In the genomic region with DNA sequence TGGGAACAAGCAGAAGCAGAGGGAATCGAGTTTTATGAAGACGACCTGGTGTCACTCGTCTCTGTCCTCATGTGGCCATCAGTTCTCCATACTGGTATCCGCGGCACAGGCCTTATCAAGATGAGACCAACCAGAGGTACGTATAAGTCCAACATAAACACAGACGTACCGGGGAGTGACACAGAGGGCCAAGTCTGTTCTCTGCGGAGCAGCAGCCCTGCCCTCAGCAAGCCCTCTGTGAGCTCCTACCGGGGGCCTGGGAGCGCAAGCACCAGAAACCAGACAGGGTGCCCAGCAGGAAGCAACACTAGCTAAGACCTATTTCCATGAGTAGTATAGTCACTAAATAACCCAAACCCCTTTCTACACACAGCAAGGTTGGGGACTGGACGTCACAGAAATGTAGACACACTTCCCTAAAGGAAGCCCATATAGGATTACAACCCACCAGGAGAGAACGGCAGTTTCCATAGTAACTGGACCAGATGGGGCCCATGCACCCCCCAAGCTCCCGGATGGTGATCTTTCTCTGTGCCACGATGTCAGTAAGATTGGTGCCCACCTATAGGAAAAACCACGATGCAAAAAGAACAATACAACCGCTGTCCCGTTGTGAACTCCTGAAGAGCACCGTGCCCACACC, we compare ENCODE assay signal across 8 cellular contexts. TPM values are rescaled to one million over a fixed set of nuclear protein-coding genes. Genes with fewer than 3 reads are reported as not detected.
DNase-seq lines count a peak whose midpoint lies in the region; ATAC-seq, FAIRE-seq and TF ChIP-seq lines count a peak whose summit lies in the region.

No MANE protein-coding gene starts in this region.

- no peaks in the 10 kb centered on the region for H3K9me3 ChIP-seq in thoracic aorta

- CTCF ChIA-PET in activated CD8-positive, alpha-beta memory T cell treated with anti-CD3 and anti-CD28 coated beads, Interleukin-2, amount 10 ng/mL, durations not matched to agents 7 days and 5 days (lab: Charles Lee) = interaction anchor here (1.2 to 2.3 kb wide), 6 partner anchors 15 to 31 kb away, joined by 3 to 10 read pairs (median 7); partner anchors contain the start of genes CCDC137, MRPL12 and OXLD1
- CTCF ChIA-PET in activated CD4-positive, alpha-beta memory T cell treated with anti-CD3 and anti-CD28 coated beads, Interleukin-2, amount 10 ng/mL, durations not matched to agents 7 days and 5 days (lab: Charles Lee) = interaction anchor here (1.0 to 4.2 kb wide), 5 partner anchors 15 to 81 kb away, joined by 3 to 42 read pairs (median 6); partner anchors contain the start of genes CCDC137, MRPL12 and OXLD1

- peak overlapping the region; percentile 93 for H3K4me3 ChIP-seq in thoracic aorta

- no peaks in the 10 kb centered on the region for H3K27me3 Mint-ChIP-seq in activated CD8-positive, alpha-beta memory T cell treated with anti-CD3 and anti-CD28 coated beads, Interleukin-2, amount 10 ng/mL, durations not matched to agents 7 days and 5 days
- H3K27me3 Mint-ChIP-seq in activated CD4-positive, alpha-beta memory T cell treated with anti-CD3 and anti-CD28 coated beads, Interleukin-2, amount 10 ng/mL, durations not matched to agents 7 days and 5 days = no peaks in the 10 kb centered on the region
- H3K27me3 Mint-ChIP-seq in immature natural killer cell (ENCODE audit: low read depth in 3 of 3) = peaks cover 3 to 9% (median 5%) of the 10 kb centered on the region in 3 donors

- ATAC-seq in activated CD8-positive, alpha-beta memory T cell treated with anti-CD3 and anti-CD28 coated beads, Interleukin-2, amount 10 ng/mL, durations not matched to agents 7 days and 5 days = no peak
- ATAC-seq in thoracic aorta (ENCODE audit: insufficient number of reproducible peaks, low FRiP score, low read depth) (no peak), GM21390 (IDR thresholded peaks at IDR 0.05; ENCODE audit: unreplicated experiment) (no peak), GM21723 (IDR thresholded peaks at IDR 0.05; ENCODE audit: unreplicated experiment) (no peak)

- no peak for DNase-seq in activated CD8-positive, alpha-beta memory T cell treated with anti-CD3 and anti-CD28 coated beads, Interleukin-2, amount 10 ng/mL, durations not matched to agents 7 days and 5 days
- no peak for DNase-seq in activated CD8-positive, alpha-beta memory T cell treated with anti-CD3 and anti-CD28 coated beads, Interleukin-2, amount 50 U/mL, for 48 hours
- no peak for DNase-seq in activated CD4-positive, alpha-beta memory T cell treated with anti-CD3 and anti-CD28 coated beads, Interleukin-2, amount 10 ng/mL, durations not matched to agents 7 days and 5 days
- DNase-seq in immature natural killer cell (no peak), thoracic aorta (ENCODE audit: low spot score) (no peak), H54 (ENCODE audit: insufficient read length, low spot score) (no peak)

- POLR2A ChIA-PET in activated CD4-positive, alpha-beta memory T cell treated with anti-CD3 and anti-CD28 coated beads, Interleukin-2, amount 10 ng/mL, durations not matched to agents 7 days and 5 days (lab: Charles Lee) = interaction anchor here (0.9 to 4.7 kb wide), 20 partner anchors 7 to 424 kb away, joined by 3 to 111 read pairs (median 7); partner anchors contain the start of genes ACTG1, ARHGDIA, CCDC137 and FAAP100

- no peaks in the 10 kb centered on the region for H3K9me3 Mint-ChIP-seq in activated CD8-positive, alpha-beta memory T cell treated with anti-CD3 and anti-CD28 coated beads, Interleukin-2, amount 10 ng/mL, durations not matched to agents 7 days and 5 days (ENCODE audit: low read depth)
- H3K9me3 Mint-ChIP-seq in activated CD4-positive, alpha-beta memory T cell treated with anti-CD3 and anti-CD28 coated beads, Interleukin-2, amount 10 ng/mL, durations not matched to agents 7 days and 5 days = no peaks in the 10 kb centered on the region
- H3K9me3 Mint-ChIP-seq in immature natural killer cell = no peaks in the 10 kb centered on the region

- peaks cover 19 to 24% of the 10 kb centered on the region in 2 donors for H3K4me1 ChIP-seq in thoracic aorta (ENCODE audit: control insufficient read depth in 1 of 2, low read depth in 2 of 2)

- no peak for TF ChIP-seq CTCF in thoracic aorta (IDR thresholded peaks at IDR 0.05)

- FAIRE-seq in H54 (lab: Jason Lieb, UNC) = no peak

- H3K4me3 Mint-ChIP-seq in activated CD8-positive, alpha-beta memory T cell treated with anti-CD3 and anti-CD28 coated beads, Interleukin-2, amount 10 ng/mL, durations not matched to agents 7 days and 5 days = peak overlapping the region; percentile 81
- H3K4me3 Mint-ChIP-seq in activated CD4-positive, alpha-beta memory T cell treated with anti-CD3 and anti-CD28 coated beads, Interleukin-2, amount 10 ng/mL, durations not matched to agents 7 days and 5 days = peak overlapping the region; percentile 86
- peak overlapping the region; percentile 92 to 98 (median 95) for H3K4me3 Mint-ChIP-seq in immature natural killer cell

- H3K36me3 Mint-ChIP-seq in activated CD8-positive, alpha-beta memory T cell treated with anti-CD3 and anti-CD28 coated beads, Interleukin-2, amount 10 ng/mL, durations not matched to agents 7 days and 5 days = peaks cover 18% of the 10 kb centered on the region
- H3K36me3 Mint-ChIP-seq in activated CD4-positive, alpha-beta memory T cell treated with anti-CD3 and anti-CD28 coated beads, Interleukin-2, amount 10 ng/mL, durations not matched to agents 7 days and 5 days (ENCODE audit: low read depth) = peaks cover 33% of the 10 kb centered on the region
- H3K36me3 Mint-ChIP-seq in immature natural killer cell = peaks cover 0 to 3% (median 3%) of the 10 kb centered on the region in 3 donors

- H3K4me1 Mint-ChIP-seq in activated CD8-positive, alpha-beta memory T cell treated with anti-CD3 and anti-CD28 coated beads, Interleukin-2, amount 10 ng/mL, durations not matched to agents 7 days and 5 days = peaks cover 32% of the 10 kb centered on the region
- peaks cover 42% of the 10 kb centered on the region for H3K4me1 Mint-ChIP-seq in activated CD4-positive, alpha-beta memory T cell treated with anti-CD3 and anti-CD28 coated beads, Interleukin-2, amount 10 ng/mL, durations not matched to agents 7 days and 5 days
- peaks cover 36 to 37% of the 10 kb centered on the region in 2 donors for H3K4me1 Mint-ChIP-seq in immature natural killer cell

- peak overlapping the region; percentile 83 for H3K27ac Mint-ChIP-seq in activated CD8-positive, alpha-beta memory T cell treated with anti-CD3 and anti-CD28 coated beads, Interleukin-2, amount 10 ng/mL, durations not matched to agents 7 days and 5 days
- H3K27ac Mint-ChIP-seq in activated CD4-positive, alpha-beta memory T cell treated with anti-CD3 and anti-CD28 coated beads, Interleukin-2, amount 10 ng/mL, durations not matched to agents 7 days and 5 days = peak overlapping the region; percentile 47
- peak overlapping the region; percentile 26 to 79 (median 65) for H3K27ac Mint-ChIP-seq in immature natural killer cell

- TF ChIP-seq POLR2A in H54 (IDR thresholded peaks at IDR 0.05; ENCODE audit: low read depth, low read length) = no peak

- peaks cover 21% of the 10 kb centered on the region for H3K36me3 ChIP-seq in thoracic aorta

- no peaks in the 10 kb centered on the region for H3K27me3 ChIP-seq in thoracic aorta (replicated peaks; ENCODE audit: insufficient read depth)

- H3K27ac ChIP-seq in thoracic aorta = peak overlapping the region in 1 of 2 donors; percentile 84

RNA-seq across cellular contexts. Expression of gene ARL16, which starts 0.9 kb away (rescaled TPM):
- total RNA-seq in activated CD8-positive, alpha-beta memory T cell treated with anti-CD3 and anti-CD28 coated beads, Interleukin-2, amount 10 ng/mL, durations not matched to agents 7 days and 5 days = 10 to 100 TPM; 14.9 to 15.4 TPM
- 10 to 100 TPM; 17.5 to 17.8 TPM for total RNA-seq in activated CD4-positive, alpha-beta memory T cell treated with anti-CD3 and anti-CD28 coated beads, Interleukin-2, amount 10 ng/mL, durations not matched to agents 7 days and 5 days
- 10 to 100 TPM; 31.1 to 75.2 (median 61.8) TPM for polyA plus RNA-seq in immature natural killer cell
- 10 to 100 TPM; 34.4 to 40.7 TPM for total RNA-seq in thoracic aorta

RNA-seq across cellular contexts. Expression of gene HGS, which starts 1.1 kb away (rescaled TPM):
- 100 to 1,000 TPM; 145 to 159 TPM for total RNA-seq in activated CD8-positive, alpha-beta memory T cell treated with anti-CD3 and anti-CD28 coated beads, Interleukin-2, amount 10 ng/mL, durations not matched to agents 7 days and 5 days
- total RNA-seq in activated CD4-positive, alpha-beta memory T cell treated with anti-CD3 and anti-CD28 coated beads, Interleukin-2, amount 10 ng/mL, durations not matched to agents 7 days and 5 days = 100 to 1,000 TPM; 122 to 130 TPM
- 10 to 100 TPM; 12.4 to 40.4 (median 17.3) TPM for polyA plus RNA-seq in immature natural killer cell
- 100 to 1,000 TPM in 1 of 2 donors, 10 to 100 TPM in 1; 93.8 to 108 TPM for total RNA-seq in thoracic aorta

RNA-seq across cellular contexts. Expression of gene CCDC137, which starts 16.1 kb away (rescaled TPM):
- 10 to 100 TPM; 37.4 to 42.3 TPM for total RNA-seq in activated CD8-positive, alpha-beta memory T cell treated with anti-CD3 and anti-CD28 coated beads, Interleukin-2, amount 10 ng/mL, durations not matched to agents 7 days and 5 days
- 10 to 100 TPM; 28.8 to 33.3 TPM for total RNA-seq in activated CD4-positive, alpha-beta memory T cell treated with anti-CD3 and anti-CD28 coated beads, Interleukin-2, amount 10 ng/mL, durations not matched to agents 7 days and 5 days
- 10 to 100 TPM in 1 of 3 donors, 1 to 10 TPM in 2; 1.8 to 21.7 (median 6.1) TPM for polyA plus RNA-seq in immature natural killer cell
- 10 to 100 TPM in 1 of 2 donors, 1 to 10 TPM in 1; 7.3 to 10.8 TPM for total RNA-seq in thoracic aorta

RNA-seq across cellular contexts. Expression of gene OXLD1, which starts 16.3 kb away (rescaled TPM):
- 10 to 100 TPM; 57.9 to 68.5 TPM for total RNA-seq in activated CD8-positive, alpha-beta memory T cell treated with anti-CD3 and anti-CD28 coated beads, Interleukin-2, amount 10 ng/mL, durations not matched to agents 7 days and 5 days
- 10 to 100 TPM; 59.3 TPM for total RNA-seq in activated CD4-positive, alpha-beta memory T cell treated with anti-CD3 and anti-CD28 coated beads, Interleukin-2, amount 10 ng/mL, durations not matched to agents 7 days and 5 days
- polyA plus RNA-seq in immature natural killer cell = 10 to 100 TPM; 66.4 to 97.9 (median 93.9) TPM
- total RNA-seq in thoracic aorta = 10 to 100 TPM; 13.7 to 33.6 TPM

RNA-seq across cellular contexts. Expression of gene MRPL12, which starts 20.5 kb away (rescaled TPM):
- total RNA-seq in activated CD8-positive, alpha-beta memory T cell treated with anti-CD3 and anti-CD28 coated beads, Interleukin-2, amount 10 ng/mL, durations not matched to agents 7 days and 5 days = 100 to 1,000 TPM; 102 to 126 TPM
- 10 to 100 TPM; 57.2 to 59.6 TPM for total RNA-seq in activated CD4-positive, alpha-beta memory T cell treated with anti-CD3 and anti-CD28 coated beads, Interleukin-2, amount 10 ng/mL, durations not matched to agents 7 days and 5 days
- polyA plus RNA-seq in immature natural killer cell = 10 to 100 TPM; 43.1 to 79.4 (median 58.7) TPM
- total RNA-seq in thoracic aorta = 10 to 100 TPM; 19.8 to 33.4 TPM
